In genomic region chr2:53811601-53812000, GRCh38 we compare ENCODE assay signal across 18 cellular contexts.
"Had no signal": no experiment of that assay in that cellular context is flagged by ENCODE, and none has a peak within 500 bp of the region (broad histone marks: within the 10 kb centered on the region; RNA-seq: fewer than 3 reads in every experiment).

No MANE protein-coding gene starts in this region.

- H3K27ac ChIP-seq: SJCRH30 had no signal

- H3K27me3 ChIP-seq: SJCRH30 had no signal

- DNase-seq: KBM-7, MV-4-11, NCI-H1048, NCI-H1105, NCI-H1417, NCI-H1436 treated with DMSO at 0.1 percent for 48 hours, NCI-H1694, NCI-H187 treated with DMSO at 0.1 percent for 48 hours, NCI-H2029 treated with DMSO at 0.1 percent for 48 hours, NCI-H2171 treated with DMSO at 0.1 percent for 48 hours, NCI-H2227 treated with DMSO at 0.1 percent for 48 hours, NCI-H524, NCI-H526 treated with DMSO at 0.1 percent for 48 hours, NCI-H774, RPMI8226, SHP77 treated with DMSO at 0.1 percent for 48 hours, SJCRH30 had no signal

- H3K9me3 ChIP-seq: SJCRH30 had no signal

- H3K4me1 ChIP-seq: SJCRH30 had no signal

- ATAC-seq: SK-N-SH treated with all-trans-retinoic acid at 6 μM for 48 hours had no signal

- H3K4me3 ChIP-seq: SJCRH30 had no signal
